8 cellular contexts compared by ENCODE assay signal in the genomic region with DNA sequence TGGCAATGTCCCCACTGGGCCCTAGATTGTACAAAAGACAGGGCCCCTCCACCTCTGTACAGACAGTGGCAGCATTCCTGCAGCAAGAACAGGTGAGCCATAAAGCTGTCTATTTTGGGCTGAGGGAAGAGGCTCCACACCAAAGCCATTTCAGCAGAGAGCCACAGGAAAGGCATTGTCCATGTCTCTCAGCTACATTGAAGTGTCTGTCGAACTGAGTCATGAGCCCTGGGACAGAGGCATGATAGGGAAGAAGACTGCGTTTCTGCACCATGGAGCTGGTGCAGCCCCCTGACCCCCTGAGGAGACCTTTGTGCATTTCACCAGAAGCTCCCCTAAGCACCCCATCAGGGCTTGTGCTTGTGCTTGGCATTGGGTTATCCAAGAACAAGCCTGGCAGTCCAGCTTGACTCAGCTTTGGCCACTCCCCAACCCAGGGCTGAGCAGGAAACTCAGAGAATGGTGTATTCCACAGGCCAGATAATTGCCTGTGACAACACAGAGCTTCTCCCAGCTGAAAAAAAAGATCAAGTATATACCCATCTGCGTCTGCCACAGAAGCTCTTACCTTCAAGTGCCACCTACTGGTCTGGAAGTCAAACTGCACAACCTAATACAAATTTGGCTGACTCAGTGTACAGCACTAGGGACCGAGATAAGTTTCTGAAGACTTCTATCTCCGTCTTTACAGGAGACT. TPM values are rescaled to one million over a fixed set of nuclear protein-coding genes. Genes with fewer than 3 reads are reported as not detected.
DNase-seq lines count a peak whose midpoint lies in the region; FAIRE-seq and TF ChIP-seq lines count a peak whose summit lies in the region.

No MANE protein-coding gene starts in this region.

- no peak overlapping the region for H3K23ac ChIP-seq in neuronal stem cell (ENCODE audit: low read depth, low read length, poor library complexity)

- no peaks in the 10 kb centered on the region for H4K20me1 ChIP-seq in Loucy (ENCODE audit: insufficient read depth, low read length, poor library complexity, severe bottlenecking)

- H3K4me2 ChIP-seq in Loucy (ENCODE audit: low read depth, low read length, poor library complexity, severe bottlenecking) (no peak overlapping the region), neuronal stem cell (ENCODE audit: insufficient read depth, low read length, poor library complexity, severe bottlenecking) (no peak overlapping the region)

- DNase-seq in GM12865 (ENCODE audit: low read depth) (peak; percentile 65), H7 (peak; percentile 58), RWPE1 (ENCODE audit: low spot score) (peak; percentile 36), esophagus muscularis mucosa (ENCODE audit: extremely low spot score) (no peak), neuronal stem cell (ENCODE audit: low spot score) (no peak), SKM-1 treated with dmso at 0.1 percent for 144 hours (lab: John Stamatoyannopoulos, UW; ENCODE audit: unreplicated experiment) (no peak), HTR-8/SVneo (ENCODE audit: insufficient read length, low spot score) (no peak)

- TF ChIP-seq POLR2A in esophagus muscularis mucosa (IDR thresholded peaks at IDR 0.05; ENCODE audit: low read depth): no peak

- no peak overlapping the region for H3K14ac ChIP-seq in neuronal stem cell (ENCODE audit: low read length)

- no peaks in the 10 kb centered on the region for H3K4me1 ChIP-seq in Loucy (ENCODE audit: insufficient read depth, low read length, poor library complexity, severe bottlenecking)
- H3K4me1 ChIP-seq in esophagus muscularis mucosa: peaks cover 1 to 3% (median 2%) of the 10 kb centered on the region in 4 donors
- no peaks in the 10 kb centered on the region for H3K4me1 ChIP-seq in neuronal stem cell (ENCODE audit: control insufficient read depth in 2 of 2, insufficient read depth in 1 of 2, low read depth in 1 of 2, low read length in 2 of 2)

- 34% methylated on average over 3 of the region's 5 CpGs for WGBS in esophagus muscularis mucosa
- WGBS in neuronal stem cell (ENCODE audit: extremely low coverage in 2 of 2, insufficient read length in 2 of 2, insufficient replicate concordance in 1 of 2), 2 donors: no CpG with 5 or more reads among the region's 5 CpGs

- POLR2A ChIA-PET in RWPE1 (lab: Yijun Ruan, JAX; ENCODE audit: low non-redundant PET): no interaction called here

- H4K91ac ChIP-seq in neuronal stem cell (ENCODE audit: low read depth, low read length, poor library complexity): no peak overlapping the region

- no peak for TF ChIP-seq EP300 in esophagus muscularis mucosa (IDR thresholded peaks at IDR 0.05)

- no peak for FAIRE-seq in HTR-8/SVneo (lab: Jason Lieb, UNC)

- no peak overlapping the region for H3K9ac ChIP-seq in Loucy (ENCODE audit: low read depth, low read length, poor library complexity, severe bottlenecking)
- peak overlapping the region; percentile 25 for H3K9ac ChIP-seq in neuronal stem cell (ENCODE audit: low read depth, low read length, poor library complexity)

- peak; percentile 82 for TF ChIP-seq CTCF in GM12865 (IDR thresholded peaks at IDR 0.05; ENCODE audit: insufficient read depth, low read depth, low read length, missing control alignments)
- TF ChIP-seq CTCF in Loucy (conservative IDR thresholded peaks at IDR 0.05; ENCODE audit: low read length): peak; percentile 88
- peak; percentile 49 for TF ChIP-seq CTCF in RWPE1 (conservative IDR thresholded peaks at IDR 0.05; ENCODE audit: low read depth)
- TF ChIP-seq CTCF in esophagus muscularis mucosa (IDR thresholded peaks at IDR 0.05): peak; percentile 55 to 71 (median 61)

- H3K9me2 ChIP-seq in Loucy (replicated peaks; ENCODE audit: low read depth, low read length): no peaks in the 10 kb centered on the region

- H3K4me3 ChIP-seq in GM12865 (ENCODE audit: low read depth, low read length) (no peak overlapping the region), H7 (ENCODE audit: insufficient read depth, low read depth, low read length) (no peak overlapping the region), Loucy (ENCODE audit: low read length, poor library complexity, severe bottlenecking) (no peak overlapping the region), esophagus muscularis mucosa (no peak overlapping the region), neuronal stem cell (ENCODE audit: low read length in 2 of 2) (no peak overlapping the region)

- H3K18ac ChIP-seq in neuronal stem cell (ENCODE audit: low read length): no peak overlapping the region

- H2AFZ ChIP-seq in Loucy (ENCODE audit: low read length): peak overlapping the region; percentile 25; the same call in 1 of the 2 replicates
- H2AFZ ChIP-seq in neuronal stem cell (ENCODE audit: low read length): peak overlapping the region; percentile 87

- CTCF ChIA-PET in RWPE1 (lab: Yijun Ruan, JAX): interaction anchor here (0.6 to 4.0 kb wide), 8 partner anchors 9 to 1149 kb away, joined by 3 to 28 read pairs (median 4); no protein-coding TSS in a partner anchor

- H3K27me3 ChIP-seq in H7 (ENCODE audit: control insufficient read depth, insufficient read depth, low read length) (peaks cover 11% of the 10 kb centered on the region), Loucy (ENCODE audit: insufficient read depth, low read length, poor library complexity, severe bottlenecking) (no peaks in the 10 kb centered on the region), esophagus muscularis mucosa (no peaks in the 10 kb centered on the region), neuronal stem cell (ENCODE audit: control insufficient read depth in 3 of 3, insufficient read depth in 3 of 3, low read depth in 1 of 3, low read length in 3 of 3) (peaks cover 0 to 8% (median 2%) of the 10 kb centered on the region in 3 experiments)

- no peak overlapping the region for H2BK120ac ChIP-seq in neuronal stem cell (ENCODE audit: low read depth, low read length)

- H2BK12ac ChIP-seq in neuronal stem cell (ENCODE audit: low read length): no peak overlapping the region

- H3K79me2 ChIP-seq in Loucy (ENCODE audit: insufficient read depth, low read length): no peaks in the 10 kb centered on the region

- H3K79me1 ChIP-seq in neuronal stem cell (ENCODE audit: low read depth, low read length): no peaks in the 10 kb centered on the region

- H2AK5ac ChIP-seq in neuronal stem cell (ENCODE audit: low read depth, low read length): no peak overlapping the region

- no peak overlapping the region for H2BK5ac ChIP-seq in neuronal stem cell (ENCODE audit: low read length)

- H3K36me3 ChIP-seq in H7 (replicated peaks; ENCODE audit: control insufficient read depth, insufficient read depth, low read length): no peaks in the 10 kb centered on the region
- H3K36me3 ChIP-seq in Loucy (ENCODE audit: insufficient read depth, low read length): no peaks in the 10 kb centered on the region
- no peaks in the 10 kb centered on the region for H3K36me3 ChIP-seq in esophagus muscularis mucosa
- no peaks in the 10 kb centered on the region for H3K36me3 ChIP-seq in neuronal stem cell (replicated peaks in 1 of 2; ENCODE audit: control insufficient read depth in 2 of 2, insufficient read depth in 2 of 2, low read length in 2 of 2)

- intact Hi-C loops in esophagus muscularis mucosa (cut with DNase I): loop anchor here (10.0 kb wide), 1 partner anchor 309 kb away; no protein-coding TSS in a partner anchor

- H4K8ac ChIP-seq in neuronal stem cell (ENCODE audit: low read depth, low read length): no peak overlapping the region

- H3K9me3 ChIP-seq in Loucy (ENCODE audit: insufficient read depth, low read depth, low read length) (no peaks in the 10 kb centered on the region), esophagus muscularis mucosa (peaks cover 0 to 5% (median under 1%) of the 10 kb centered on the region in 4 donors), neuronal stem cell (replicated peaks in 1 of 2; ENCODE audit: control insufficient read depth in 2 of 2, insufficient read depth in 1 of 2, low read depth in 1 of 2, low read length in 2 of 2) (no peaks in the 10 kb centered on the region)

- H2BK15ac ChIP-seq in neuronal stem cell (ENCODE audit: low read length): no peak overlapping the region

- no peak overlapping the region for H3K4ac ChIP-seq in neuronal stem cell (ENCODE audit: low read length)

- no peaks in the 10 kb centered on the region for H3F3A ChIP-seq in Loucy (ENCODE audit: low read depth)

- H3K27ac ChIP-seq in RWPE1 (no peak overlapping the region), esophagus muscularis mucosa (replicated peaks in 1 of 4) (no peak overlapping the region), neuronal stem cell (replicated peaks; ENCODE audit: low read length) (no peak overlapping the region)

RNA-seq across cellular contexts. Expression of a gene that starts 5.9 kb away (rescaled TPM):
- total RNA-seq in H7 (2014; rRNA removed; shearing (Covaris generic)): 0.10 and 1.4 TPM in 2 replicates
- total RNA-seq in esophagus muscularis mucosa: 10 to 100 TPM in 3 of 4 donors, 1 to 10 TPM in 1; 7.9 to 13.4 (median 11.8) TPM
- polyA plus RNA-seq in neuronal stem cell (2013, experiment 1 of 2): 0.91 TPM
- polyA plus RNA-seq in neuronal stem cell (2013, experiment 2 of 2): 1.1 TPM

Comparison
In these comparisons a context has a peak if more than half of its experiments do, and no peak if none do; other contexts are left out.
1. DNase-seq: peak in GM12865 (single experiment), H7 (single experiment) and RWPE1 (single experiment); none in esophagus muscularis mucosa (single experiment), neuronal stem cell (single experiment), SKM-1 treated with dmso at 0.1 percent for 144 hours (single experiment) and HTR-8/SVneo (single experiment).
2. Peak in every context shown above with its lines, with median percentiles within 50 percentile points of each other: CTCF ChIP-seq.